Comparison of ENCODE assay signal across 24 cellular contexts in the genomic region with DNA sequence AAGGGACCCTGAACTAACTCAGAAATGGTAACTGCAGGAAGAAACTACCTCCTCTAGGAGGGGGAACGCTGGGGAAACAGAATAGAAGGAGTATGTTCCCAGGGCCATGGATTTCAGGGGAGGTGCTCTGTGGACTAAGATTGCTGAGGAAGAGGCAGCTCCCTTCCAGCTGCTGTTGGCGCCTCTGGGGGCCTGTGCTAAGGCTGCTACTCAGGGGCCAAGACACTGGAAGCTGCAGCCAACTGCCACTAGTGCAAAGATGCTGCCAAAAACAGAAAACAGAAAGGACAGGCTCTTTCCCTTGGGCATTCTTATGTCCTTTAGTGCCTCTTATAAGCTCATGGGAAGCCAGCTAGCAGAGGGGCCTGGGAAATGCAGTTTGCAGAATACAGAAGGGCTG. TPM values are rescaled to one million over a fixed set of nuclear protein-coding genes. Genes with fewer than 3 reads are reported as not detected.
"Had no signal": no experiment of that assay in that cellular context is flagged by ENCODE, and none has a peak within 500 bp of the region (broad histone marks: within the 10 kb centered on the region; RNA-seq: fewer than 3 reads in every experiment).

No MANE protein-coding gene starts in this region.

- DNase-seq: activated CD4-positive, alpha-beta T cell treated with anti-CD3 and anti-CD28 coated beads, Interleukin-2, amount 10 ng/mL, durations not matched to agents 24 days and 14 days; activated CD4-positive, CD25-positive, alpha-beta regulatory T cell; activated CD8-positive, alpha-beta memory T cell treated with anti-CD3 and anti-CD28 coated beads, Interleukin-2, amount 50 U/mL, for 4 hours; activated CD8-positive, alpha-beta T cell treated with anti-CD3 and anti-CD28 coated beads, Interleukin-2, amount 10 ng/mL, durations not matched to agents 7 days and 5 days; activated effector memory CD4-positive, alpha-beta T cell treated with anti-CD3 and anti-CD28 coated beads, Interleukin-2, amount 50 U/mL, for 16 hours; activated T-cell treated with anti-CD3 and anti-CD28 coated beads, Interleukin-2, amount 50 U/mL, for 48 hours; amniotic stem cell; central memory CD4-positive, alpha-beta T cell; cortex of kidney; effector CD8-positive, alpha-beta T cell; foreskin fibroblast; head of caudate nucleus; left lung; occipital lobe; spleen; stimulated activated naive CD8-positive, alpha-beta T cell treated with anti-CD3 and anti-CD28 coated beads, Interleukin-15, amount 100 ng/mL, for 72 hours; SW 1271; upper lobe of left lung had no signal

- H3K27ac ChIP-seq: left lung, psoas muscle, spleen, upper lobe of left lung had no signal

- H3K9me3 Mint-ChIP-seq: activated CD4-positive, alpha-beta T cell treated with anti-CD3 and anti-CD28 coated beads, Interleukin-2, amount 10 ng/mL, durations not matched to agents 24 days and 14 days; activated naive CD4-positive, alpha-beta T cell treated with anti-CD3 and anti-CD28 coated beads, Interleukin-2, amount 50 U/mL, for 72 hours; natural killer cell treated with Interleukin-12 subunit alpha and Interleukin-12 subunit beta and Interleukin-15 and Interleukin-18, amount 100 ng/mL, for 72 hours; T-helper 2 cell treated with Interferon-gamma antibody and Interleukin-4, amounts not matched to agents 5 μg/mL and 100 μg/mL, for 36 hours had no signal

- H3K4me3 ChIP-seq: left lung, psoas muscle, spleen, upper lobe of left lung had no signal

- H3K4me1 Mint-ChIP-seq: activated CD4-positive, alpha-beta T cell treated with anti-CD3 and anti-CD28 coated beads, Interleukin-2, amount 10 ng/mL, durations not matched to agents 24 days and 14 days; memory B cell; stimulated activated naive CD8-positive, alpha-beta T cell treated with anti-CD3 and anti-CD28 coated beads, Interleukin-15, amount 100 ng/mL, for 72 hours had no signal

- H3K4me1 ChIP-seq: left lung, psoas muscle, spleen, upper lobe of left lung had no signal

- ATAC-seq: activated CD8-positive, alpha-beta T cell treated with anti-CD3 and anti-CD28 coated beads, Interleukin-2, amount 10 ng/mL, durations not matched to agents 7 days and 5 days; activated naive CD4-positive, alpha-beta T cell treated with anti-CD3 and anti-CD28 coated beads, Interleukin-2, amount 50 U/mL, for 72 hours; left lung; natural killer cell treated with Interleukin-12 subunit alpha and Interleukin-12 subunit beta and Interleukin-15 and Interleukin-18, amount 100 ng/mL, for 72 hours; psoas muscle; sciatic nerve; stimulated activated naive CD8-positive, alpha-beta T cell treated with anti-CD3 and anti-CD28 coated beads, Interleukin-15, amount 100 ng/mL, for 72 hours had no signal

- H3K9me3 ChIP-seq: psoas muscle, upper lobe of left lung had no signal

- H3K27me3 ChIP-seq: left lung, upper lobe of left lung had no signal

- H3K36me3 Mint-ChIP-seq: activated naive CD4-positive, alpha-beta T cell treated with anti-CD3 and anti-CD28 coated beads, Interleukin-2, amount 50 U/mL, for 72 hours; natural killer cell treated with Interleukin-12 subunit alpha and Interleukin-12 subunit beta and Interleukin-15 and Interleukin-18, amount 100 ng/mL, for 72 hours had no signal

- H3K4me3 Mint-ChIP-seq: activated CD4-positive, alpha-beta T cell treated with anti-CD3 and anti-CD28 coated beads, Interleukin-2, amount 10 ng/mL, durations not matched to agents 24 days and 14 days; activated CD8-positive, alpha-beta T cell treated with anti-CD3 and anti-CD28 coated beads, Interleukin-2, amount 10 ng/mL, durations not matched to agents 7 days and 5 days; memory B cell; natural killer cell treated with Interleukin-12 subunit alpha and Interleukin-12 subunit beta and Interleukin-15 and Interleukin-18, amount 100 ng/mL, for 72 hours; stimulated activated naive CD8-positive, alpha-beta T cell treated with anti-CD3 and anti-CD28 coated beads, Interleukin-15, amount 100 ng/mL, for 72 hours; T-helper 2 cell treated with Interferon-gamma antibody and Interleukin-4, amounts not matched to agents 5 μg/mL and 100 μg/mL, for 36 hours had no signal

- H3K36me3 ChIP-seq: left lung, spleen, upper lobe of left lung had no signal

- H3K27ac Mint-ChIP-seq: activated CD4-positive, alpha-beta T cell treated with anti-CD3 and anti-CD28 coated beads, Interleukin-2, amount 10 ng/mL, durations not matched to agents 24 days and 14 days; activated CD8-positive, alpha-beta T cell treated with anti-CD3 and anti-CD28 coated beads, Interleukin-2, amount 10 ng/mL, durations not matched to agents 7 days and 5 days; activated naive CD4-positive, alpha-beta T cell treated with anti-CD3 and anti-CD28 coated beads, Interleukin-2, amount 50 U/mL, for 72 hours; memory B cell; natural killer cell treated with Interleukin-12 subunit alpha and Interleukin-12 subunit beta and Interleukin-15 and Interleukin-18, amount 100 ng/mL, for 72 hours; T-helper 2 cell treated with Interferon-gamma antibody and Interleukin-4, amounts not matched to agents 5 μg/mL and 100 μg/mL, for 36 hours had no signal

RNA-seq across cellular contexts. Expression of a gene that starts 58.0 kb away (rescaled TPM):
- total RNA-seq: activated CD4-positive, alpha-beta T cell treated with anti-CD3 and anti-CD28 coated beads, Interleukin-2, amount 10 ng/mL, durations not matched to agents 24 days and 14 days; activated CD8-positive, alpha-beta T cell treated with anti-CD3 and anti-CD28 coated beads, Interleukin-2, amount 10 ng/mL, durations not matched to agents 7 days and 5 days; activated naive CD4-positive, alpha-beta T cell treated with anti-CD3 and anti-CD28 coated beads, Interleukin-2, amount 50 U/mL, for 72 hours; natural killer cell treated with Interleukin-12 subunit alpha and Interleukin-12 subunit beta and Interleukin-15 and Interleukin-18, amount 100 ng/mL, for 72 hours had no signal
